Comparison of ENCODE assay signal across 17 cellular contexts in the genomic region with DNA sequence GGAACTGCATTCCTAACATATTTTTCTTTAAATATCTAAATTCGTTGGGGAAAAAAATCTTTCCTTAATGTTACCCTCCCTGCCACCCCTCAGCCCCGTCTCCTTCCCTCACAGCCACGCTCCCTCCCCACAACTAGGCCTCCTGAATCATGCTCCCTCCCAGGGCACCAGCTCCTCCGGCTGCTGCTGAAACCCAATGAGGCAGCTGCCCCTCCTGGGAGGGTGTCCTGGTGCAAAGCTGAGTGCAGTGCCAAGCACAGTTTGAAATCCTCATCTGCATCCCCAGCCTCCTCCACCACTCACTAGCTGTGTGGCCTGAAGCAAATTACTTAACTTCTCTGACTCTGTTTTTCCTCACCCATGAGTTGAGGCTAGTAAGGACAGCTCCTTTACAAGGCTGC. TPM values are rescaled to one million over a fixed set of nuclear protein-coding genes. Genes with fewer than 3 reads are reported as not detected.
DNase-seq lines count a peak whose midpoint lies in the region; FAIRE-seq and TF ChIP-seq lines count a peak whose summit lies in the region.
"Had no signal": no experiment of that assay in that cellular context is flagged by ENCODE, and none has a peak within 500 bp of the region (broad histone marks: within the 10 kb centered on the region; RNA-seq: fewer than 3 reads in every experiment).

No MANE protein-coding gene starts in this region.

- peak overlapping the region; percentile 68 for H3K27ac Mint-ChIP-seq in chondrocyte (ENCODE audit: unreplicated experiment)
- H3K27ac Mint-ChIP-seq: activated CD4-positive, alpha-beta T cell treated with anti-CD3 and anti-CD28 coated beads, Interleukin-2, amount 10 ng/mL, durations not matched to agents 24 days and 14 days had no signal

- no peak for TF ChIP-seq EP300 in esophagus muscularis mucosa (IDR thresholded peaks at IDR 0.05)

- H4K20me1 ChIP-seq in BLaER1: no peaks in the 10 kb centered on the region

- H3K4me1 ChIP-seq in BLaER1 (peaks cover 41% of the 10 kb centered on the region), HUES6 (ENCODE audit: control insufficient read depth, insufficient read depth, low read length) (peaks cover 27% of the 10 kb centered on the region), esophagus muscularis mucosa (peaks cover 0 to 10% (median 4%) of the 10 kb centered on the region in 4 donors)

- TF ChIP-seq CTCF in chondrocyte (IDR thresholded peaks at IDR 0.05) (no peak), esophagus muscularis mucosa (IDR thresholded peaks at IDR 0.05) (no peak)

- H3K4me3 ChIP-seq in BLaER1: no peak overlapping the region
- peak overlapping the region; percentile 25 for H3K4me3 ChIP-seq in HUES6 (ENCODE audit: low read depth, low read length)
- no peak overlapping the region for H3K4me3 ChIP-seq in esophagus muscularis mucosa
- H3K4me3 ChIP-seq: upper lobe of left lung had no signal

- no peak overlapping the region for H3K4me3 Mint-ChIP-seq in chondrocyte (ENCODE audit: unreplicated experiment)
- H3K4me3 Mint-ChIP-seq: activated CD4-positive, alpha-beta T cell treated with anti-CD3 and anti-CD28 coated beads, Interleukin-2, amount 10 ng/mL, durations not matched to agents 24 days and 14 days had no signal

- DNase-seq in chondrocyte (ENCODE audit: low spot score) (no peak), islet precursor cell (peak; percentile 52), pons (ENCODE audit: low spot score) (no peak), frontal cortex (ENCODE audit: low spot score in 2 of 2) (no peak), nucleus accumbens (lab: John Stamatoyannopoulos, UW) (no peak), esophagus muscularis mucosa (ENCODE audit: extremely low spot score) (no peak)
- DNase-seq: activated CD4-positive, alpha-beta T cell treated with anti-CD3 and anti-CD28 coated beads, Interleukin-2, amount 10 ng/mL, durations not matched to agents 24 days and 14 days; AML-193; amniotic stem cell; dermis blood vessel endothelial cell; NCI-H1694 treated with DMSO at 0.1 percent for 48 hours; NCI-H774 had no signal

- H3K36me3 Mint-ChIP-seq in chondrocyte (ENCODE audit: low read depth): no peaks in the 10 kb centered on the region

- intact Hi-C loops in esophagus muscularis mucosa (cut with DNase I): no loop called here

- no peak overlapping the region for H3K9ac ChIP-seq in BLaER1
- no peak overlapping the region for H3K9ac ChIP-seq in HUES6 (ENCODE audit: low read length)
- H3K9ac ChIP-seq: KMS-11 had no signal

- no peaks in the 10 kb centered on the region for H3K9me3 Mint-ChIP-seq in chondrocyte (ENCODE audit: low read depth)
- H3K9me3 Mint-ChIP-seq: activated CD4-positive, alpha-beta T cell treated with anti-CD3 and anti-CD28 coated beads, Interleukin-2, amount 10 ng/mL, durations not matched to agents 24 days and 14 days had no signal

- H3K27ac ChIP-seq in BLaER1: peak overlapping the region; percentile 54; the same call in 1 of the 2 replicates
- no peak overlapping the region for H3K27ac ChIP-seq in HUES6 (ENCODE audit: low read depth, low read length)
- no peak overlapping the region for H3K27ac ChIP-seq in esophagus muscularis mucosa (replicated peaks in 1 of 4)
- H3K27ac ChIP-seq: KMS-11, upper lobe of left lung had no signal

- no peaks in the 10 kb centered on the region for H3K27me3 ChIP-seq in BLaER1
- H3K27me3 ChIP-seq in HUES6 (ENCODE audit: control insufficient read depth, insufficient read depth, low read length): no peaks in the 10 kb centered on the region
- peaks cover 0 to 2% (median 0%) of the 10 kb centered on the region in 4 donors for H3K27me3 ChIP-seq in esophagus muscularis mucosa
- H3K27me3 ChIP-seq: upper lobe of left lung had no signal

- no peaks in the 10 kb centered on the region for H3K9me3 ChIP-seq in BLaER1
- no peaks in the 10 kb centered on the region for H3K9me3 ChIP-seq in HUES6 (ENCODE audit: control insufficient read depth, insufficient read depth, low read depth, low read length)
- H3K9me3 ChIP-seq in esophagus muscularis mucosa: no peaks in the 10 kb centered on the region
- H3K9me3 ChIP-seq: upper lobe of left lung had no signal

- H3K36me3 ChIP-seq in BLaER1 (no peaks in the 10 kb centered on the region), HUES6 (ENCODE audit: control insufficient read depth, insufficient read depth, low read length) (no peaks in the 10 kb centered on the region), esophagus muscularis mucosa (no peaks in the 10 kb centered on the region)
- H3K36me3 ChIP-seq: upper lobe of left lung had no signal

- peak overlapping the region; percentile 90 for H3K4me2 ChIP-seq in BLaER1
- H3K4me2 ChIP-seq: KMS-11 had no signal

- no peaks in the 10 kb centered on the region for H3K27me3 Mint-ChIP-seq in chondrocyte (ENCODE audit: low read depth)
- H3K27me3 Mint-ChIP-seq: activated CD4-positive, alpha-beta T cell treated with anti-CD3 and anti-CD28 coated beads, Interleukin-2, amount 10 ng/mL, durations not matched to agents 24 days and 14 days had no signal

- no peak for TF ChIP-seq POLR2A in esophagus muscularis mucosa (IDR thresholded peaks at IDR 0.05; ENCODE audit: low read depth)

- 65% methylated on average over 4 of the region's 4 CpGs for WGBS in esophagus muscularis mucosa

- peaks cover 45% of the 10 kb centered on the region for H3K4me1 Mint-ChIP-seq in chondrocyte (ENCODE audit: low read depth)
- H3K4me1 Mint-ChIP-seq: activated CD4-positive, alpha-beta T cell treated with anti-CD3 and anti-CD28 coated beads, Interleukin-2, amount 10 ng/mL, durations not matched to agents 24 days and 14 days had no signal

- no peak for FAIRE-seq in frontal cortex (lab: Jason Lieb, UNC)
- FAIRE-seq: keratinocyte had no signal

RNA-seq across cellular contexts. Expression of a gene that starts 2.7 kb away (rescaled TPM):
- total RNA-seq in chondrocyte (not detected in 3 replicates), frontal cortex (not detected), esophagus muscularis mucosa (not detected)
- total RNA-seq: activated CD4-positive, alpha-beta T cell treated with anti-CD3 and anti-CD28 coated beads, Interleukin-2, amount 10 ng/mL, durations not matched to agents 24 days and 14 days; dermis blood vessel endothelial cell had no signal
